ENCODE assay signal across 14 cellular contexts in genomic region chr4:125750399-125750798, GRCh38.
"Had no signal": no experiment of that assay in that cellular context is flagged by ENCODE, and none has a peak within 500 bp of the region (broad histone marks: within the 10 kb centered on the region; RNA-seq: fewer than 3 reads in every experiment).

No MANE protein-coding gene starts in this region.

- H3K4me1 Mint-ChIP-seq: stimulated activated effector memory CD8-positive, alpha-beta T cell treated with anti-CD3 and anti-CD28 coated beads, Interleukin-12 subunit alpha, Interleukin-12 subunit beta, amount 100 ng/mL, for 72 hours; T-cell had no signal

- FAIRE-seq: pancreas had no signal

- H3K4me3 ChIP-seq: breast epithelium, lower lobe of right lung, pancreas had no signal

- H3K4me1 ChIP-seq: breast epithelium, lower lobe of right lung, pancreas had no signal

- H3K9me3 ChIP-seq: breast epithelium, lower lobe of right lung, pancreas had no signal

- H3K36me3 Mint-ChIP-seq: stimulated activated effector memory CD8-positive, alpha-beta T cell treated with anti-CD3 and anti-CD28 coated beads, Interleukin-12 subunit alpha, Interleukin-12 subunit beta, amount 100 ng/mL, for 72 hours; T-cell had no signal

- H3K36me3 ChIP-seq: breast epithelium, lower lobe of right lung, pancreas had no signal

- H3K27me3 Mint-ChIP-seq: effector memory CD8-positive, alpha-beta T cell; T-cell had no signal

- H3K27ac ChIP-seq: breast epithelium, lower lobe of right lung, pancreas had no signal

- DNase-seq: activated CD4-positive, alpha-beta T cell treated with anti-CD3 and anti-CD28 coated beads for 1 hour; activated CD4-positive, alpha-beta T cell treated with anti-CD3 and anti-CD28 coated beads, Interleukin-2, amount 50 U/mL, for 4 hours; activated naive CD4-positive, alpha-beta T cell treated with Interleukin-2 at 50 U/mL for 16 hours; activated T-cell treated with anti-CD3 and anti-CD28 coated beads for 4 hours; aorta; effector memory CD8-positive, alpha-beta T cell; kidney glomerular epithelial cell; lower lobe of right lung; stimulated activated CD4-positive, alpha-beta T cell treated with anti-CD3 and anti-CD28 coated beads, Interleukin-12 subunit alpha, Interleukin-12 subunit beta, amount 100 ng/mL, for 4 hours; T-cell; T1000 had no signal

- H3K4me3 Mint-ChIP-seq: effector memory CD8-positive, alpha-beta T cell; stimulated activated effector memory CD8-positive, alpha-beta T cell treated with anti-CD3 and anti-CD28 coated beads, Interleukin-12 subunit alpha, Interleukin-12 subunit beta, amount 100 ng/mL, for 72 hours; T-cell had no signal

- H3K27ac Mint-ChIP-seq: effector memory CD8-positive, alpha-beta T cell; stimulated activated effector memory CD8-positive, alpha-beta T cell treated with anti-CD3 and anti-CD28 coated beads, Interleukin-12 subunit alpha, Interleukin-12 subunit beta, amount 100 ng/mL, for 72 hours; T-cell had no signal

- H3K27me3 ChIP-seq: breast epithelium had no signal

- ATAC-seq: effector memory CD8-positive, alpha-beta T cell; stimulated activated effector memory CD8-positive, alpha-beta T cell treated with anti-CD3 and anti-CD28 coated beads, Interleukin-12 subunit alpha, Interleukin-12 subunit beta, amount 100 ng/mL, for 72 hours; T-cell had no signal
